24 cellular contexts compared by ENCODE assay signal in the genomic region with DNA sequence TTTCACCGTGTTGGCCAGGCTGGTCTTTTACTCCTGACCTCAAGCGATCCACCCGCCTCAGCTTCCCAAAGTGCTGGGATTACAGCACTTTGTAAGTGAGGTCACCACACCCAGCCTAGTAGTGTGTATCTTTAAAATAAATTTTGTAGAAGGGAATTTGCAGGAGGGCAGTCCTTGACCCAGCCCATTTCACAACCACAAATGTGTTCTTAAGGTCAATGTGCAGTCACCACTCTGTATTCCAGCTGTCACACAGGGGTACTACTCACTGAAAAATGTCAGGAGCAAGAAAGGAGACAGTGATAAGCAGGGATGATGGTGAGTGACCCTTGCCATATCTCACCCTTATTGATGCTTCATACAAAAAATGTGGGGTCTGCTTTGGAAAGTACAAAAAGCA.
"Had no signal": no experiment of that assay in that cellular context is flagged by ENCODE, and none has a peak within 500 bp of the region (broad histone marks: within the 10 kb centered on the region; RNA-seq: fewer than 3 reads in every experiment).

No MANE protein-coding gene starts in this region.

- H3K27me3 ChIP-seq: breast epithelium, gastrocnemius medialis, right atrium auricular region, suprapubic skin had no signal

- H3K9me3 Mint-ChIP-seq: activated naive CD4-positive, alpha-beta T cell treated with anti-CD3 and anti-CD28 coated beads, Interleukin-2, amount 10 ng/mL, durations not matched to agents 7 days and 5 days; activated naive CD8-positive, alpha-beta T cell treated with anti-CD3 and anti-CD28 coated beads, Interleukin-2, amount 50 U/mL, for 24 hours; endodermal cell; naive B cell; neural crest cell; stimulated activated naive CD8-positive, alpha-beta T cell treated with anti-CD3 and anti-CD28 coated beads, Interleukin-15, Interleukin-2, amounts not matched to agents 100 ng/mL and 50 ng/mL, for 24 hours; type B pancreatic cell had no signal

- H3K27ac ChIP-seq: breast epithelium, epithelial cell of prostate, gastrocnemius medialis, left ventricle myocardium inferior, right atrium auricular region, suprapubic skin had no signal

- H3K9me3 ChIP-seq: breast epithelium, gastrocnemius medialis, left ventricle myocardium inferior, prostate gland, right atrium auricular region, suprapubic skin had no signal

- H3K27ac Mint-ChIP-seq: activated naive CD4-positive, alpha-beta T cell treated with anti-CD3 and anti-CD28 coated beads, Interleukin-2, amount 10 ng/mL, durations not matched to agents 7 days and 5 days; activated naive CD8-positive, alpha-beta T cell treated with anti-CD3 and anti-CD28 coated beads, Interleukin-2, amount 50 U/mL, for 24 hours; endodermal cell; stimulated activated naive CD8-positive, alpha-beta T cell treated with anti-CD3 and anti-CD28 coated beads, Interleukin-15, Interleukin-2, amounts not matched to agents 100 ng/mL and 50 ng/mL, for 24 hours; type B pancreatic cell had no signal

- H3K36me3 Mint-ChIP-seq: activated naive CD4-positive, alpha-beta T cell treated with anti-CD3 and anti-CD28 coated beads, Interleukin-2, amount 10 ng/mL, durations not matched to agents 7 days and 5 days; naive B cell; type B pancreatic cell had no signal

- H3K4me3 ChIP-seq: breast epithelium, gastrocnemius medialis, left ventricle myocardium inferior, prostate gland, right atrium auricular region, suprapubic skin had no signal

- DNase-seq: activated CD4-positive, alpha-beta T cell treated with anti-CD3 and anti-CD28 coated beads for 1 hour; activated CD8-positive, alpha-beta memory T cell treated with anti-CD3 and anti-CD28 coated beads for 24 hours; activated CD8-positive, alpha-beta memory T cell treated with anti-CD3 and anti-CD28 coated beads, Interleukin-2, amount 50 U/mL, for 48 hours; activated effector memory CD4-positive, alpha-beta T cell treated with Interleukin-2 at 50 U/mL for 16 hours; activated naive CD4-positive, alpha-beta T cell treated with anti-CD3 and anti-CD28 coated beads, Interleukin-2, amount 10 ng/mL, durations not matched to agents 7 days and 5 days; activated naive CD8-positive, alpha-beta T cell treated with anti-CD3 and anti-CD28 coated beads, Interleukin-2, amount 50 U/mL, for 24 hours; activated T-cell treated with anti-CD3 and anti-CD28 coated beads, Interleukin-2, amount 50 U/mL, for 48 hours; endodermal cell; gastrocnemius medialis; head of caudate nucleus; left ventricle myocardium inferior; naive B cell; stimulated activated CD4-positive, alpha-beta T cell treated with anti-CD3 and anti-CD28 coated beads, Interleukin-2, amount 100 ng/mL, for 24 hours; T1000 had no signal

- H3K27me3 Mint-ChIP-seq: type B pancreatic cell had no signal

- H3K4me1 ChIP-seq: gastrocnemius medialis, prostate gland, right atrium auricular region, suprapubic skin had no signal

- H3K36me3 ChIP-seq: breast epithelium, gastrocnemius medialis, left ventricle myocardium inferior, prostate gland, right atrium auricular region, suprapubic skin had no signal

- FAIRE-seq: astrocyte, keratinocyte had no signal

- ATAC-seq: activated naive CD8-positive, alpha-beta T cell treated with anti-CD3 and anti-CD28 coated beads, Interleukin-2, amount 50 U/mL, for 24 hours; gastrocnemius medialis had no signal

- H3K4me1 Mint-ChIP-seq: activated naive CD4-positive, alpha-beta T cell treated with anti-CD3 and anti-CD28 coated beads, Interleukin-2, amount 10 ng/mL, durations not matched to agents 7 days and 5 days; activated naive CD8-positive, alpha-beta T cell treated with anti-CD3 and anti-CD28 coated beads, Interleukin-2, amount 50 U/mL, for 24 hours; endodermal cell; naive B cell had no signal

- H3K4me3 Mint-ChIP-seq: activated naive CD4-positive, alpha-beta T cell treated with anti-CD3 and anti-CD28 coated beads, Interleukin-2, amount 10 ng/mL, durations not matched to agents 7 days and 5 days; activated naive CD8-positive, alpha-beta T cell treated with anti-CD3 and anti-CD28 coated beads, Interleukin-2, amount 50 U/mL, for 24 hours; endodermal cell; naive B cell; neural crest cell; stimulated activated naive CD8-positive, alpha-beta T cell treated with anti-CD3 and anti-CD28 coated beads, Interleukin-15, Interleukin-2, amounts not matched to agents 100 ng/mL and 50 ng/mL, for 24 hours; type B pancreatic cell had no signal
